ENCODE assay signal across 8 cellular contexts in genomic region chr1:151007853-151008243, GRCh38. TPM values are rescaled to one million over a fixed set of nuclear protein-coding genes. Genes with fewer than 3 reads are reported as not detected.
DNase-seq lines count a peak whose midpoint lies in the region; ATAC-seq and TF ChIP-seq lines count a peak whose summit lies in the region.

No MANE protein-coding gene starts in this region.

- H3K36me3 Mint-ChIP-seq in CD8-positive, alpha-beta memory T cell, result peaks cover 0 to 20% (median 1%) of the 10 kb centered on the region in 3 donors
- H3K36me3 Mint-ChIP-seq in endodermal cell (ENCODE audit: low read depth), result no peaks in the 10 kb centered on the region

- TF ChIP-seq CTCF in endodermal cell (conservative IDR thresholded peaks at IDR 0.05) (no peak), ovary (IDR thresholded peaks at IDR 0.05) (no peak)

- no peaks in the 10 kb centered on the region for H3K9me3 ChIP-seq in CD8-positive, alpha-beta memory T cell (ENCODE audit: low read length)
- H3K9me3 ChIP-seq in endodermal cell (ENCODE audit: control insufficient read depth, low read length), result no peaks in the 10 kb centered on the region
- H3K9me3 ChIP-seq in ovary, result no peaks in the 10 kb centered on the region

- H3K4me3 ChIP-seq in CD8-positive, alpha-beta memory T cell (ENCODE audit: low read length), result peak overlapping the region; percentile 69
- peak overlapping the region; percentile 97 for H3K4me3 ChIP-seq in endodermal cell (ENCODE audit: low read length)
- H3K4me3 ChIP-seq in ovary, result peak overlapping the region; percentile 74

- no peak for DNase-seq in CD8-positive, alpha-beta memory T cell
- DNase-seq in NCI-H69 (lab: John Stamatoyannopoulos, UW) (peak; percentile 38), endodermal cell (no peak), ovary (no peak), NCI-H2171 treated with DMSO at 0.1 percent for 48 hours (lab: John Stamatoyannopoulos, UW) (no peak), KG1 (lab: John Stamatoyannopoulos, UW) (no peak), NAMALWA (ENCODE audit: low spot score) (no peak)

- no peaks in the 10 kb centered on the region for H3K27me3 Mint-ChIP-seq in CD8-positive, alpha-beta memory T cell
- H3K27me3 Mint-ChIP-seq in endodermal cell (ENCODE audit: insufficient read depth), result no peaks in the 10 kb centered on the region

- peaks cover 64 to 86% (median 81%) of the 10 kb centered on the region in 3 donors for H3K4me1 Mint-ChIP-seq in CD8-positive, alpha-beta memory T cell
- H3K4me1 Mint-ChIP-seq in endodermal cell, result peaks cover 34% of the 10 kb centered on the region

- TF ChIP-seq POLR2A in ovary (IDR thresholded peaks at IDR 0.05), result no peak

- H3K9me3 Mint-ChIP-seq in CD8-positive, alpha-beta memory T cell, result no peaks in the 10 kb centered on the region
- no peaks in the 10 kb centered on the region for H3K9me3 Mint-ChIP-seq in endodermal cell

- CTCF ChIA-PET in CD8-positive, alpha-beta memory T cell (lab: Charles Lee), result interaction anchor here (0.7 to 2.9 kb wide), 3 partner anchors 17 to 176 kb away, joined by 3 to 15 read pairs (median 7); no protein-coding TSS in a partner anchor

- peak overlapping the region; percentile 91 to 100 (median 99) for H3K27ac Mint-ChIP-seq in CD8-positive, alpha-beta memory T cell
- peak overlapping the region; percentile 96 for H3K27ac Mint-ChIP-seq in endodermal cell

- intact Hi-C loops in ovary (cut with DNase I), result no loop called here

- H3K27me3 ChIP-seq in CD8-positive, alpha-beta memory T cell (ENCODE audit: insufficient read depth, low read length, poor library complexity, severe bottlenecking), result no peaks in the 10 kb centered on the region
- H3K27me3 ChIP-seq in endodermal cell (ENCODE audit: control insufficient read depth, insufficient read depth, low read length, poor library complexity, severe bottlenecking), result no peaks in the 10 kb centered on the region
- no peaks in the 10 kb centered on the region for H3K27me3 ChIP-seq in ovary

- H3K4me3 Mint-ChIP-seq in CD8-positive, alpha-beta memory T cell, result peak overlapping the region; percentile 82 to 98 (median 93)
- H3K4me3 Mint-ChIP-seq in endodermal cell, result peak overlapping the region; percentile 98

- H3K36me3 ChIP-seq in CD8-positive, alpha-beta memory T cell (ENCODE audit: insufficient read depth, low read length), result no peaks in the 10 kb centered on the region
- H3K36me3 ChIP-seq in endodermal cell (ENCODE audit: control insufficient read depth, insufficient read depth, low read length) (no peaks in the 10 kb centered on the region), ovary (no peaks in the 10 kb centered on the region)

- no peak for TF ChIP-seq EP300 in ovary (IDR thresholded peaks at IDR 0.05)

- 39 to 49% methylated on average over 3 to 4 of the region's 4 CpGs for WGBS in endodermal cell (ENCODE audit: insufficient coverage in 1 of 2, insufficient read length in 1 of 2), 2 experiments
- 3 to 8% (median 6%) methylated on average over 4 of the region's 4 CpGs for WGBS in ovary, 3 donors

- peak overlapping the region; percentile 85 for H3K9ac ChIP-seq in endodermal cell (ENCODE audit: extremely low read depth, low read length, poor library complexity, severe bottlenecking)

- POLR2A ChIA-PET in CD8-positive, alpha-beta memory T cell (lab: Charles Lee), result no interaction called here

- no peak for ATAC-seq in HG02678 (IDR thresholded peaks at IDR 0.05; ENCODE audit: unreplicated experiment)

- H3K4me1 ChIP-seq in CD8-positive, alpha-beta memory T cell (ENCODE audit: insufficient read depth, low read length), result peaks cover 65% of the 10 kb centered on the region
- H3K4me1 ChIP-seq in endodermal cell (ENCODE audit: control insufficient read depth, insufficient read depth, low read length) (peaks cover 9% of the 10 kb centered on the region), ovary (ENCODE audit: insufficient read depth) (peaks cover 6% of the 10 kb centered on the region)

- peak overlapping the region; percentile 89 for H3K27ac ChIP-seq in CD8-positive, alpha-beta memory T cell (ENCODE audit: low read depth, low read length)
- peak overlapping the region; percentile 88 for H3K27ac ChIP-seq in endodermal cell (ENCODE audit: low read depth, low read length)
- H3K27ac ChIP-seq in ovary, result peak overlapping the region; percentile 14 to 86

RNA-seq across cellular contexts. Expression of gene PRUNE1, which starts 0.4 kb away (rescaled TPM):
- total RNA-seq in CD8-positive, alpha-beta memory T cell, result 10 to 100 TPM; 14.6 to 16.8 TPM
- polyA plus RNA-seq in CD8-positive, alpha-beta memory T cell, result 49.4 TPM
- total RNA-seq in endodermal cell (10 to 100 TPM; 23.8 to 29.3 TPM), ovary (10 to 100 TPM; 19.1 to 27.2 (median 22.9) TPM)
- polyA plus RNA-seq in endodermal cell (2013, experiment 1 of 2), result 25.6 TPM
- 22.5 TPM for polyA plus RNA-seq in endodermal cell (2013, experiment 2 of 2)
- polyA plus RNA-seq in ovary, result 10 to 100 TPM; 17.2 to 30.7 TPM

RNA-seq across cellular contexts. Expression of gene MINDY1, which starts 1.1 kb away (rescaled TPM):
- 1 to 10 TPM; 5.7 to 6.3 TPM for total RNA-seq in CD8-positive, alpha-beta memory T cell
- polyA plus RNA-seq in CD8-positive, alpha-beta memory T cell, result 1.8 TPM
- 10 to 100 TPM in 1 of 2 donors, 1 to 10 TPM in 1; 8.6 to 10.8 TPM for total RNA-seq in endodermal cell
- 17.8 TPM for polyA plus RNA-seq in endodermal cell (2013, experiment 1 of 2)
- 15.8 TPM for polyA plus RNA-seq in endodermal cell (2013, experiment 2 of 2)
- total RNA-seq in ovary, result 10 to 100 TPM; 17.1 to 35.6 (median 26.9) TPM
- polyA plus RNA-seq in ovary, result 10 to 100 TPM; 22.1 to 33.0 TPM

RNA-seq across cellular contexts. Expression of gene ANXA9, which starts 25.8 kb away (rescaled TPM):
- total RNA-seq in CD8-positive, alpha-beta memory T cell, result not detected
- polyA plus RNA-seq in CD8-positive, alpha-beta memory T cell, result not detected
- total RNA-seq in endodermal cell (not detected), ovary (1 to 10 TPM in 3 of 7 donors, under 1 TPM in 4; 0.24 to 6.9 (median 0.79) TPM)
- polyA plus RNA-seq in endodermal cell (2013, experiment 1 of 2), result 0.50 TPM
- polyA plus RNA-seq in endodermal cell (2013, experiment 2 of 2), result 0.12 TPM
- polyA plus RNA-seq in ovary, result 1 to 10 TPM in 1 of 2 donors, under 1 TPM in 1; 0.44 to 1.2 TPM

RNA-seq across cellular contexts. Expression of gene BNIPL, which starts 28.5 kb away (rescaled TPM):
- 1 to 10 TPM in 1 of 2 experiments, under 1 TPM in 1; 0.75 to 1.3 TPM for total RNA-seq in CD8-positive, alpha-beta memory T cell
- polyA plus RNA-seq in CD8-positive, alpha-beta memory T cell, result 0.08 TPM
- total RNA-seq in endodermal cell (1 to 10 TPM; 1.6 to 2.9 TPM), ovary (10 to 100 TPM in 1 of 7 donors, 1 to 10 TPM in 1, under 1 TPM in 5; 0.17 to 10.6 (median 0.60) TPM)
- 0.46 TPM for polyA plus RNA-seq in endodermal cell (2013, experiment 1 of 2)
- polyA plus RNA-seq in endodermal cell (2013, experiment 2 of 2), result 0.87 TPM
- under 1 TPM; 0.13 to 0.32 TPM for polyA plus RNA-seq in ovary

RNA-seq across cellular contexts. Expression of gene CERS2, which starts 33.2 kb away (rescaled TPM):
- 100 to 1,000 TPM; 224 to 232 TPM for total RNA-seq in CD8-positive, alpha-beta memory T cell
- 167 TPM for polyA plus RNA-seq in CD8-positive, alpha-beta memory T cell
- 100 to 1,000 TPM; 143 to 183 TPM for total RNA-seq in endodermal cell
- 122 TPM for polyA plus RNA-seq in endodermal cell (2013, experiment 1 of 2)
- polyA plus RNA-seq in endodermal cell (2013, experiment 2 of 2), result 109 TPM
- 100 to 1,000 TPM in 5 of 7 donors, 10 to 100 TPM in 2; 91.9 to 198 (median 156) TPM for total RNA-seq in ovary
- 100 to 1,000 TPM; 124 to 339 TPM for polyA plus RNA-seq in ovary
